ENCODE assay signal across 9 cellular contexts in genomic region chr16:85335584-85336492, GRCh38.
A peak's percentile ranks its signal among the peaks of the same experiment; 100 is the strongest.
DNase-seq lines count a peak whose midpoint lies in the region; ATAC-seq and TF ChIP-seq lines count a peak whose summit lies in the region.
"Had no signal": no experiment of that assay in that cellular context is flagged by ENCODE, and none has a peak within 500 bp of the region (broad histone marks: within the 10 kb centered on the region; RNA-seq: fewer than 3 reads in every experiment).

No MANE protein-coding gene starts in this region.

- TF ChIP-seq CTCF in Loucy (conservative IDR thresholded peaks at IDR 0.05; ENCODE audit: low read length) (no peak), nephron (IDR thresholded peaks at IDR 0.05; ENCODE audit: unreplicated experiment in 3 of 3) (no peak), GM13976 (IDR thresholded peaks at IDR 0.05; ENCODE audit: borderline replicate concordance, control extremely low read depth, extremely low read depth, insufficient read depth, missing control alignments) (no peak), lower leg skin (IDR thresholded peaks at IDR 0.05) (no peak)

- H3K4me1 Mint-ChIP-seq in nephron: peaks cover 48% of the 10 kb centered on the region

- H3K27me3 Mint-ChIP-seq in nephron (ENCODE audit: low read depth): peaks cover 4% of the 10 kb centered on the region

- no peaks in the 10 kb centered on the region for H3K9me2 ChIP-seq in Loucy (replicated peaks; ENCODE audit: low read depth, low read length)

- TF ChIP-seq POLR2A in lower leg skin (IDR thresholded peaks at IDR 0.05): no peak

- H3K4me1 ChIP-seq in Loucy (ENCODE audit: insufficient read depth, low read length, poor library complexity, severe bottlenecking): peaks cover 7% of the 10 kb centered on the region

- no peaks in the 10 kb centered on the region for H3K9me3 Mint-ChIP-seq in nephron

- no peaks in the 10 kb centered on the region for H4K20me1 ChIP-seq in Loucy (ENCODE audit: insufficient read depth, low read length, poor library complexity, severe bottlenecking)

- 54 to 62% methylated on average over 18 to 19 of the region's 24 CpGs for WGBS in lower leg skin, 2 donors

- H3K4me2 ChIP-seq in Loucy (ENCODE audit: low read depth, low read length, poor library complexity, severe bottlenecking): peak overlapping the region; percentile 63

- no peaks in the 10 kb centered on the region for H3F3A ChIP-seq in Loucy (ENCODE audit: low read depth)

- peak overlapping the region; percentile 46 for H3K9ac ChIP-seq in Loucy (ENCODE audit: low read depth, low read length, poor library complexity, severe bottlenecking)

- intact Hi-C loops in lower leg skin (cut with DNase I; ENCODE audit: low total_unique reads): no loop called here

- no peaks in the 10 kb centered on the region for H3K9me3 ChIP-seq in Loucy (ENCODE audit: insufficient read depth, low read depth, low read length)
- H3K9me3 ChIP-seq: adrenal gland had no signal

- H3K27ac Mint-ChIP-seq in nephron: peak overlapping the region; percentile 87 to 93 (median 89)

- in situ Hi-C loops in GM13976 (cut with MboI; ENCODE audit: low sequenced_read_pairs, unreplicated experiment): no loop called here

- no peaks in the 10 kb centered on the region for H3K79me2 ChIP-seq in Loucy (ENCODE audit: insufficient read depth, low read length)

- ATAC-seq in HG03159 (IDR thresholded peaks at IDR 0.05; ENCODE audit: unreplicated experiment): no peak

- peak; percentile 34 for DNase-seq in COR-L47 (lab: John Stamatoyannopoulos, UW)
- peak; percentile 35 for DNase-seq in dermis blood vessel endothelial cell
- DNase-seq in GM13976 (ENCODE audit: low spot score): no peak
- DNase-seq in NCI-H187 treated with DMSO at 0.1 percent for 48 hours (lab: John Stamatoyannopoulos, UW): no peak
- DNase-seq in lower leg skin (ENCODE audit: low spot score in 2 of 2): no peak

- H3K4me3 ChIP-seq in Loucy (ENCODE audit: low read length, poor library complexity, severe bottlenecking) (peak overlapping the region; percentile 28), lower leg skin (ENCODE audit: low read depth, poor library complexity, severe bottlenecking) (no peak overlapping the region)
- H3K4me3 ChIP-seq: adrenal gland had no signal

- H3K4me3 Mint-ChIP-seq in nephron: peak overlapping the region in 2 of 3 experiments; percentile 42 to 51

- H3K27me3 ChIP-seq in Loucy (ENCODE audit: insufficient read depth, low read length, poor library complexity, severe bottlenecking): no peaks in the 10 kb centered on the region
- H3K27me3 ChIP-seq: adrenal gland had no signal

- H3K36me3 Mint-ChIP-seq in nephron (ENCODE audit: low read depth): no peaks in the 10 kb centered on the region

- no peaks in the 10 kb centered on the region for H3K36me3 ChIP-seq in Loucy (ENCODE audit: insufficient read depth, low read length)
- H3K36me3 ChIP-seq: adrenal gland had no signal

- no peak overlapping the region for H2AFZ ChIP-seq in Loucy (ENCODE audit: low read length)

Comparison
In these comparisons a context has a peak if more than half of its experiments do, and no peak if none do; other contexts are left out.
1. DNase-seq: peak in COR-L47 (single experiment) and dermis blood vessel endothelial cell (single experiment); none in GM13976 (single experiment), NCI-H187 treated with DMSO at 0.1 percent for 48 hours (single experiment) and lower leg skin (0 of 2).